In the genomic region with DNA sequence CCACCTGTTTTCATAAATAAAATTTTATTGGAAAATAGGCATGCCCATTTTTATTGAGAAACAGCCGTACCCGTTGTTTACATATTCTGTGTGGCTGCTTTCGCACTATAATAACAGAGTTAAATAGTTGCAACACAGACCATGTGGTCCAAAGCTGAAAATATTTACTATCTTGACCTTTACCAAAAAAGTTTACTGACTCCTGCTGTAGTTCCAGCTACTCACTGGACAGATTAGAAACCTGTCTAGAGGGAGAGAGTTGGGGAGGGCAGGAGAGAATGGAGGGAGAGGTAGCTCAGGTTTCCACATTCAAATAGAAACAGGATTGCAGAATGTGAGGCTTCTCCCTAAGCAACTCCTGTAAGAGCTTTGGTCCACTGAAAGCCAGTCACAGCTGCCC, we compare ENCODE assay signal across 24 cellular contexts. TPM values are rescaled to one million over a fixed set of nuclear protein-coding genes. Genes with fewer than 3 reads are reported as not detected.
DNase-seq lines count a peak whose midpoint lies in the region; ATAC-seq and TF ChIP-seq lines count a peak whose summit lies in the region.
"Had no signal": no experiment of that assay in that cellular context is flagged by ENCODE, and none has a peak within 500 bp of the region (broad histone marks: within the 10 kb centered on the region; RNA-seq: fewer than 3 reads in every experiment).

No MANE protein-coding gene starts in this region.

- intact Hi-C loops in IMR-90 (cut with micrococcal nuclease) = no loop called here
- intact Hi-C loops in psoas muscle (cut with DNase I) = no loop called here

- H4K5ac ChIP-seq in IMR-90 (ENCODE audit: low read depth, low read length) = no peak overlapping the region

- H4K8ac ChIP-seq in IMR-90 (ENCODE audit: low read depth in 2 of 2, low read length in 2 of 2) = no peak overlapping the region

- WGBS in IMR-90 (ENCODE audit: extremely low coverage in 2 of 2, insufficient read length in 1 of 2), 2 experiments = no CpG with 5 or more reads among the region's 3 CpGs
- 38% methylated on average over 3 of the region's 3 CpGs for WGBS in hepatocyte (ENCODE audit: low lambda C conversion rate, missing lambda C conversion rate)
- 37 to 45% (median 41%) methylated on average over 3 of the region's 3 CpGs for WGBS in psoas muscle, 3 donors

- H3K27me3 ChIP-seq in IMR-90 (ENCODE audit: control insufficient read depth, insufficient read depth, low read length) = no peaks in the 10 kb centered on the region
- H3K27me3 ChIP-seq in hepatocyte = no peaks in the 10 kb centered on the region
- H3K27me3 ChIP-seq in psoas muscle (ENCODE audit: insufficient read depth in 3 of 3, low read length in 2 of 3) = no peaks in the 10 kb centered on the region
- H3K27me3 ChIP-seq: BLaER1, esophagus muscularis mucosa had no signal

- dilution Hi-C loops in IMR-90 (cut with HindIII; ENCODE audit: low sequenced_read_pairs, unreplicated experiment) = no loop called here

- no peak overlapping the region; the same call in 1 of the 2 replicates for H3K14ac ChIP-seq in IMR-90 (replicated peaks; ENCODE audit: low read depth, low read length)

- no peaks in the 10 kb centered on the region for H3K79me2 ChIP-seq in hepatocyte

- no peak overlapping the region for H2BK120ac ChIP-seq in IMR-90 (ENCODE audit: low read depth, low read length)

- no peak overlapping the region for H2AK9ac ChIP-seq in IMR-90 (replicated peaks; ENCODE audit: low read depth, low read length, poor library complexity)

- H3K79me1 ChIP-seq in IMR-90 (ENCODE audit: low read depth in 1 of 2, low read length in 2 of 2) = no peaks in the 10 kb centered on the region

- CTCF ChIA-PET in IMR-90 (lab: Yijun Ruan, JAX) = no interaction called here

- peak overlapping the region; percentile 10; the same call in 1 of the 2 replicates for H3K18ac ChIP-seq in IMR-90 (ENCODE audit: low read depth, low read length)

- no peaks in the 10 kb centered on the region for H3K9me1 ChIP-seq in IMR-90 (ENCODE audit: insufficient read depth, low read length)

- H3K9me2 ChIP-seq in hepatocyte (replicated peaks; ENCODE audit: insufficient read depth) = no peaks in the 10 kb centered on the region

- DNase-seq in NCI-H2029 (lab: John Stamatoyannopoulos, UW) (peak; percentile 6), NCI-H2029 treated with DMSO at 0.1 percent for 48 hours (lab: John Stamatoyannopoulos, UW) (no peak), IMR-90 (peak; percentile 10), hepatocyte (ENCODE audit: low spot score) (no peak), psoas muscle (no peak), C1 segment of cervical spinal cord (lab: John Stamatoyannopoulos, UW) (no peak)
- DNase-seq in stimulated activated CD4-positive, alpha-beta T cell treated with anti-CD3 and anti-CD28 coated beads, Interleukin-4, amount 100 ng/mL, for 1 hour = no peak
- DNase-seq: activated CD4-positive, CD25-positive, alpha-beta regulatory T cell; activated CD8-positive, alpha-beta T cell treated with anti-CD3 and anti-CD28 coated beads for 36 hours; activated naive CD4-positive, alpha-beta T cell treated with anti-CD3 and anti-CD28 coated beads, Interleukin-2, amount 50 U/mL, for 16 hours; activated T-cell treated with anti-CD3 and anti-CD28 coated beads, Interleukin-2, amount 50 U/mL, for 24 hours; cerebellar nuclear complex; effector CD8-positive, alpha-beta T cell; MV-4-11; NCI-H2171; NCI-H774; nephron progenitor cell; small intestine; stimulated activated CD4-positive, alpha-beta T cell treated with anti-CD3 and anti-CD28 coated beads, Interleukin-2, amount 100 ng/mL, for 48 hours had no signal

- H3K4me3 ChIP-seq in IMR-90 (ENCODE audit: insufficient read depth, low read depth, low read length) (no peak overlapping the region), hepatocyte (no peak overlapping the region), psoas muscle (peak overlapping the region; percentile 10)
- H3K4me3 ChIP-seq: BLaER1, esophagus muscularis mucosa had no signal

- ATAC-seq in IMR-90 (ENCODE audit: low read depth) (peak; percentile 67), psoas muscle (peak; percentile 75 to 93 (median 90)), GM19035 (IDR thresholded peaks at IDR 0.05; ENCODE audit: unreplicated experiment) (no peak)
- ATAC-seq: activated CD8-positive, alpha-beta T cell treated with anti-CD3 and anti-CD28 coated beads for 36 hours; Panc1 had no signal

- TF ChIP-seq POLR2A in IMR-90 (IDR thresholded peaks at IDR 0.05; ENCODE audit: low read depth, low read length) = no peak

- H3K9ac ChIP-seq in IMR-90 (ENCODE audit: low read depth, low read length) = no peak overlapping the region
- H3K9ac ChIP-seq: BLaER1 had no signal

- no peak overlapping the region for H3K27ac ChIP-seq in IMR-90 (ENCODE audit: insufficient read depth, low read length)
- no peak overlapping the region for H3K27ac ChIP-seq in hepatocyte
- H3K27ac ChIP-seq in psoas muscle = peak overlapping the region; percentile 58
- H3K27ac ChIP-seq: BLaER1, esophagus muscularis mucosa, HL-60 had no signal

- no peak overlapping the region for H3K4ac ChIP-seq in IMR-90 (ENCODE audit: low read depth, low read length)

- no peak overlapping the region for H4K91ac ChIP-seq in IMR-90 (ENCODE audit: insufficient read depth, low read depth, low read length)

- 0 out of 2 replicates have a peak overlapping the region, but pooled peaks have one; percentile 31 for H3K23ac ChIP-seq in IMR-90 (ENCODE audit: low read depth, low read length)

- H2BK5ac ChIP-seq in IMR-90 (ENCODE audit: low read depth, low read length, poor library complexity, severe bottlenecking) = no peak overlapping the region

- no peak overlapping the region for H3K56ac ChIP-seq in IMR-90 (ENCODE audit: extremely low read depth, insufficient read depth, low read length)

- H3K4me1 ChIP-seq in IMR-90 (ENCODE audit: control insufficient read depth, insufficient read depth, low read length) (no peaks in the 10 kb centered on the region; the same call in 1 of the 2 replicates), hepatocyte (ENCODE audit: insufficient read depth) (peaks cover 5% of the 10 kb centered on the region), psoas muscle (peaks cover 16% of the 10 kb centered on the region)
- H3K4me1 ChIP-seq: esophagus muscularis mucosa had no signal

- H3K4me2 ChIP-seq in IMR-90 (ENCODE audit: low read depth, low read length) (peak overlapping the region; percentile 52), hepatocyte (peak overlapping the region; percentile 32)
- H3K4me2 ChIP-seq: BLaER1 had no signal

- H3K36me3 ChIP-seq in IMR-90 (ENCODE audit: control insufficient read depth, insufficient read depth, low read length) (no peaks in the 10 kb centered on the region), hepatocyte (replicated peaks; ENCODE audit: insufficient read depth, low read depth) (no peaks in the 10 kb centered on the region), psoas muscle (ENCODE audit: insufficient read depth in 1 of 2, low read depth in 1 of 2) (no peaks in the 10 kb centered on the region)
- H3K36me3 ChIP-seq: BLaER1, esophagus muscularis mucosa had no signal

- H4K20me1 ChIP-seq in IMR-90 (ENCODE audit: insufficient read depth, low read length) (no peaks in the 10 kb centered on the region), hepatocyte (ENCODE audit: insufficient read depth, poor library complexity, severe bottlenecking) (no peaks in the 10 kb centered on the region)
- H4K20me1 ChIP-seq: BLaER1 had no signal

- H2BK20ac ChIP-seq in IMR-90 (ENCODE audit: low read depth, low read length) = no peak overlapping the region

- no peaks in the 10 kb centered on the region for H3K9me3 ChIP-seq in IMR-90 (ENCODE audit: control insufficient read depth, insufficient read depth, low read length)
- no peaks in the 10 kb centered on the region for H3K9me3 ChIP-seq in hepatocyte (ENCODE audit: low read depth)
- no peaks in the 10 kb centered on the region for H3K9me3 ChIP-seq in psoas muscle
- H3K9me3 ChIP-seq: BLaER1, esophagus muscularis mucosa had no signal

- no peak overlapping the region for H2BK15ac ChIP-seq in IMR-90 (ENCODE audit: low read depth, low read length)

- in situ Hi-C loops in IMR-90 (cut with MboI; ENCODE audit: low sequenced_read_pairs) = no loop called here

- POLR2A ChIA-PET in IMR-90 (lab: Charles Lee; ENCODE audit: unreplicated experiment) = no interaction called here

- TF ChIP-seq RAD21 in IMR-90 (IDR thresholded peaks at IDR 0.05; ENCODE audit: low read length) = no peak

- H2AFZ ChIP-seq in IMR-90 (replicated peaks; ENCODE audit: low read length, poor library complexity) (no peak overlapping the region), hepatocyte (no peak overlapping the region)

- TF ChIP-seq CTCF in IMR-90 (conservative IDR thresholded peaks at IDR 0.05; ENCODE audit: low read depth, low read length) (no peak), hepatocyte (IDR thresholded peaks at IDR 0.05; ENCODE audit: poor library complexity) (no peak), psoas muscle (IDR thresholded peaks at IDR 0.05) (no peak)

- no peak overlapping the region for H2AK5ac ChIP-seq in IMR-90 (ENCODE audit: low read depth, low read length)

- BruUV-seq in IMR-90 (replicated peaks; lab: Mats Ljungman, UMichigan) = no TSS peak

TF ChIP-seq in IMR-90, 13 proteins besides CTCF, POLR2A, EP300 and RAD21:
- TF ChIP-seq RFX5 (IDR thresholded peaks at IDR 0.05; ENCODE audit: low read depth, low read length) (no peak), NFE2L2 (IDR thresholded peaks at IDR 0.05; ENCODE audit: low read depth, low read length) (no peak), CEBPB (IDR thresholded peaks at IDR 0.05; ENCODE audit: low read depth, low read length) (0 out of 2 replicates have a peak, but pooled peaks have one; percentile 12), BHLHE40 (IDR thresholded peaks at IDR 0.05; ENCODE audit: low read depth, low read length) (no peak), USF2 (IDR thresholded peaks at IDR 0.05; ENCODE audit: low read depth, low read length) (no peak)

RNA-seq across cellular contexts. Expression of gene GLCCI1, which starts 55.1 kb away (rescaled TPM):
- 4.1 and 7.8 TPM in 2 replicates for total RNA-seq in IMR-90 (2012; rRNA removed)
- polyA plus RNA-seq in IMR-90 (2012; rRNA removed) = 6.2 and 8.9 TPM in 2 replicates
- 2.3 and 3.1 TPM in 2 replicates for polyA plus RNA-seq in IMR-90 (2012; cell fraction: cytosol; rRNA removed)
- polyA plus RNA-seq in IMR-90 (2012; cell fraction: nucleus; rRNA removed; ENCODE audit: low replicate concordance) = 6.2 and 20.3 TPM in 2 replicates
- total RNA-seq in hepatocyte = 18.2 and 21.4 TPM in 2 replicates
- polyA plus RNA-seq in hepatocyte = 15.7 and 28.8 TPM in 2 replicates
- total RNA-seq in psoas muscle = 1 to 10 TPM; 2.8 to 8.0 (median 4.1) TPM
- polyA plus RNA-seq in psoas muscle = 1 to 10 TPM in 1 of 3 donors, under 1 TPM in 2; 0.57 to 4.0 (median 0.84) TPM

Comparison
In these comparisons a context has a peak if more than half of its experiments do, and no peak if none do; other contexts are left out.
1. DNase-seq: peak in NCI-H2029 (single experiment) and IMR-90 (single experiment); none in NCI-H2029 treated with DMSO at 0.1 percent for 48 hours (single experiment), hepatocyte (single experiment), psoas muscle (0 of 2), stimulated activated CD4-positive, alpha-beta T cell treated with anti-CD3 and anti-CD28 coated beads, Interleukin-4, amount 100 ng/mL, for 1 hour (single experiment) and C1 segment of cervical spinal cord (0 of 14).